14 cellular contexts compared by ENCODE assay signal in genomic region chr3:147391726-147392082, GRCh38. TPM values are rescaled to one million over a fixed set of nuclear protein-coding genes. Genes with fewer than 3 reads are reported as not detected.
A peak's percentile ranks its signal among the peaks of the same experiment; 100 is the strongest.
DNase-seq lines count a peak whose midpoint lies in the region; ATAC-seq, FAIRE-seq and TF ChIP-seq lines count a peak whose summit lies in the region.
"Had no signal": no experiment of that assay in that cellular context is flagged by ENCODE, and none has a peak within 500 bp of the region (broad histone marks: within the 10 kb centered on the region; RNA-seq: fewer than 3 reads in every experiment).

No MANE protein-coding gene starts in this region.

- peak overlapping the region; percentile 12 for H3K4me3 ChIP-seq in lower leg skin (ENCODE audit: low read depth, poor library complexity, severe bottlenecking)
- H3K4me3 ChIP-seq in stomach: peak overlapping the region; percentile 15 to 36 (median 28)
- H3K4me3 ChIP-seq: ovary had no signal

- DNase-seq in T-helper 1 cell: no peak
- peak in 1 of 2 donors; percentile 68 for DNase-seq in lower leg skin (ENCODE audit: low spot score in 2 of 2)
- DNase-seq in stomach: no peak
- DNase-seq in kidney glomerular epithelial cell (lab: John Stamatoyannopoulos, UW): no peak
- no peak for DNase-seq in urothelium cell line (ENCODE audit: low spot score)
- DNase-seq: NCI-H1105, ovary, SW 1271 had no signal

- no peak for TF ChIP-seq POLR2A in lower leg skin (IDR thresholded peaks at IDR 0.05)
- no peak for TF ChIP-seq POLR2A in stomach (IDR thresholded peaks at IDR 0.05)

- no peaks in the 10 kb centered on the region for H3K36me3 ChIP-seq in stomach
- H3K36me3 ChIP-seq: ovary had no signal

- peak overlapping the region; percentile 36 for H3K27ac Mint-ChIP-seq in T-helper 1 cell treated with Interleukin-12 subunit alpha and Interleukin-12 subunit beta and Interleukin-4 antibody, amounts not matched to agents 30 μg/mL and 1 μg/mL, for 36 hours
- peak overlapping the region in 4 of 5 experiments; percentile 66 to 100 (median 98) for H3K27ac Mint-ChIP-seq in brain

- no peak for TF ChIP-seq EP300 in stomach (IDR thresholded peaks at IDR 0.05)

- H3K4me1 Mint-ChIP-seq in T-helper 1 cell treated with Interleukin-12 subunit alpha and Interleukin-12 subunit beta and Interleukin-4 antibody, amounts not matched to agents 30 μg/mL and 1 μg/mL, for 36 hours (ENCODE audit: low read depth): no peaks in the 10 kb centered on the region
- peaks cover 66% of the 10 kb centered on the region for H3K4me1 Mint-ChIP-seq in brain

- intact Hi-C loops in lower leg skin (cut with DNase I; ENCODE audit: low total_unique reads) (loop anchor here (5.0 kb wide), 1 partner anchor 311 kb away; no protein-coding TSS in a partner anchor), stomach (cut with DNase I; ENCODE audit: low total_unique reads) (no loop called here)

- no peak for FAIRE-seq in urothelium cell line (lab: Jason Lieb, UNC)
- FAIRE-seq: keratinocyte had no signal

- no peaks in the 10 kb centered on the region for H3K36me3 Mint-ChIP-seq in T-helper 1 cell treated with Interleukin-12 subunit alpha and Interleukin-12 subunit beta and Interleukin-4 antibody, amounts not matched to agents 30 μg/mL and 1 μg/mL, for 36 hours (ENCODE audit: low read depth)
- H3K36me3 Mint-ChIP-seq in brain: no peaks in the 10 kb centered on the region

- H3K27ac ChIP-seq in stomach: no peak overlapping the region
- H3K27ac ChIP-seq: 22Rv1, ovary had no signal

- H3K9me3 ChIP-seq in stomach: peaks cover 4 to 72% (median 30%) of the 10 kb centered on the region in 4 donors

- TF ChIP-seq CTCF in brain (conservative IDR thresholded peaks at IDR 0.05) (no peak), lower leg skin (IDR thresholded peaks at IDR 0.05) (no peak), stomach (IDR thresholded peaks at IDR 0.05) (no peak)

- peaks cover 65 to 100% (median 97%) of the 10 kb centered on the region in 3 donors for H3K27me3 ChIP-seq in stomach
- H3K27me3 ChIP-seq: ovary had no signal

- peaks cover 0 to 56% (median 36%) of the 10 kb centered on the region in 4 donors for H3K4me1 ChIP-seq in stomach

- ATAC-seq in GM21367 (IDR thresholded peaks at IDR 0.05; ENCODE audit: unreplicated experiment): no peak

- H3K4me3 Mint-ChIP-seq in T-helper 1 cell treated with Interleukin-12 subunit alpha and Interleukin-12 subunit beta and Interleukin-4 antibody, amounts not matched to agents 30 μg/mL and 1 μg/mL, for 36 hours: no peak overlapping the region
- H3K4me3 Mint-ChIP-seq in brain: peak overlapping the region; percentile 24 to 98 (median 91)

- peaks cover 15% of the 10 kb centered on the region for H3K9me3 Mint-ChIP-seq in T-helper 1 cell treated with Interleukin-12 subunit alpha and Interleukin-12 subunit beta and Interleukin-4 antibody, amounts not matched to agents 30 μg/mL and 1 μg/mL, for 36 hours
- H3K9me3 Mint-ChIP-seq in brain: peaks cover 0 to 27% (median 9%) of the 10 kb centered on the region in 5 experiments

- H3K27me3 Mint-ChIP-seq in T-helper 1 cell treated with Interleukin-12 subunit alpha and Interleukin-12 subunit beta and Interleukin-4 antibody, amounts not matched to agents 30 μg/mL and 1 μg/mL, for 36 hours (ENCODE audit: low read depth): peaks cover 83% of the 10 kb centered on the region
- peaks cover 96% of the 10 kb centered on the region for H3K27me3 Mint-ChIP-seq in brain

- 9% methylated on average over 12 of the region's 12 CpGs for WGBS in lower leg skin, 2 donors
- WGBS in stomach, 5 donors: 8 to 18% (median 12%) methylated on average over 11 to 12 of the region's 12 CpGs

RNA-seq across cellular contexts. Expression of gene ZIC4, which starts 14.6 kb away (rescaled TPM):
- polyA plus RNA-seq in brain (ENCODE audit: insufficient read depth, low read depth, low replicate concordance) (0.49 TPM), stomach (not detected)
- total RNA-seq in lower leg skin (under 1 TPM in 2 of 4 donors, not detected in 2; 0.10 TPM), stomach (not detected)
- total RNA-seq: activated CD8-positive, alpha-beta memory T cell treated with anti-CD3 and anti-CD28 coated beads for 36 hours; ovary had no signal
- polyA plus RNA-seq: keratinocyte, ovary had no signal

RNA-seq across cellular contexts. Expression of gene ZIC1, which starts 17.5 kb away (rescaled TPM):
- polyA plus RNA-seq in brain (ENCODE audit: insufficient read depth, low read depth, low replicate concordance) (13.4 TPM), stomach (under 1 TPM in 1 of 3 donors, not detected in 2; 0.76 TPM)
- total RNA-seq in lower leg skin (1 to 10 TPM in 2 of 4 donors, under 1 TPM in 2; 0.30 to 2.9 (median 1.1) TPM), stomach (not detected)
- total RNA-seq: activated CD8-positive, alpha-beta memory T cell treated with anti-CD3 and anti-CD28 coated beads for 36 hours had no signal
- polyA plus RNA-seq: keratinocyte had no signal
